In genomic region chrX:10055430-10055829, GRCh38 we compare ENCODE assay signal across 25 cellular contexts.
"Had no signal": no experiment of that assay in that cellular context is flagged by ENCODE, and none has a peak within 500 bp of the region (broad histone marks: within the 10 kb centered on the region; RNA-seq: fewer than 3 reads in every experiment).

No MANE protein-coding gene starts in this region.

- H3K4me3 ChIP-seq: ascending aorta, coronary artery, dorsolateral prefrontal cortex had no signal

- H3K4me1 Mint-ChIP-seq: activated CD4-positive, alpha-beta T cell treated with anti-CD3 and anti-CD28 coated beads, Interleukin-2, amount 10 ng/mL, durations not matched to agents 7 days and 5 days; central memory CD8-positive, alpha-beta T cell had no signal

- H3K4me3 Mint-ChIP-seq: activated CD4-positive, alpha-beta memory T cell treated with anti-CD3 and anti-CD28 coated beads, Interleukin-2, amount 10 ng/mL, durations not matched to agents 7 days and 5 days; activated CD4-positive, alpha-beta T cell treated with anti-CD3 and anti-CD28 coated beads, Interleukin-2, amount 10 ng/mL, durations not matched to agents 7 days and 5 days; activated naive CD4-positive, alpha-beta T cell treated with anti-CD3 and anti-CD28 coated beads, Interleukin-2, amount 10 ng/mL, durations not matched to agents 7 days and 5 days; activated naive CD8-positive, alpha-beta T cell treated with anti-CD3 and anti-CD28 coated beads, Interleukin-2, amount 10 ng/mL, durations not matched to agents 7 days and 5 days; activated T-cell treated with anti-CD3 and anti-CD28 coated beads, Interleukin-2, amount 50 U/mL, for 24 hours; activated T-cell treated with anti-CD3 and anti-CD28 coated beads, Interleukin-2, amount 50 U/mL, for 72 hours; central memory CD8-positive, alpha-beta T cell; dendritic cell treated with granulocyte-macrophage colony-stimulating factor and Interleukin-4, amounts not matched to agents 40 ng/mL and 50 ng/mL, for 4 days; endodermal cell had no signal

- H3K9me3 Mint-ChIP-seq: activated CD4-positive, alpha-beta memory T cell treated with anti-CD3 and anti-CD28 coated beads, Interleukin-2, amount 10 ng/mL, durations not matched to agents 7 days and 5 days; activated CD4-positive, alpha-beta T cell treated with anti-CD3 and anti-CD28 coated beads, Interleukin-2, amount 10 ng/mL, durations not matched to agents 7 days and 5 days; activated naive CD4-positive, alpha-beta T cell treated with anti-CD3 and anti-CD28 coated beads, Interleukin-2, amount 10 ng/mL, durations not matched to agents 7 days and 5 days; activated naive CD4-positive, alpha-beta T cell treated with anti-CD3 and anti-CD28 coated beads, Interleukin-2, amount 50 U/mL, for 72 hours; activated naive CD8-positive, alpha-beta T cell treated with anti-CD3 and anti-CD28 coated beads, Interleukin-2, amount 10 ng/mL, durations not matched to agents 7 days and 5 days; activated T-cell treated with anti-CD3 and anti-CD28 coated beads, Interleukin-2, amount 50 U/mL, for 72 hours; central memory CD8-positive, alpha-beta T cell had no signal

- H3K36me3 Mint-ChIP-seq: activated naive CD4-positive, alpha-beta T cell treated with anti-CD3 and anti-CD28 coated beads, Interleukin-2, amount 10 ng/mL, durations not matched to agents 7 days and 5 days; activated naive CD4-positive, alpha-beta T cell treated with anti-CD3 and anti-CD28 coated beads, Interleukin-2, amount 50 U/mL, for 72 hours; activated naive CD8-positive, alpha-beta T cell treated with anti-CD3 and anti-CD28 coated beads, Interleukin-2, amount 10 ng/mL, durations not matched to agents 7 days and 5 days had no signal

- H3K4me1 ChIP-seq: ascending aorta had no signal

- H3K27me3 ChIP-seq: ascending aorta, brain microvascular endothelial cell had no signal

- H3K27ac Mint-ChIP-seq: activated CD4-positive, alpha-beta memory T cell treated with anti-CD3 and anti-CD28 coated beads, Interleukin-2, amount 10 ng/mL, durations not matched to agents 7 days and 5 days; activated CD4-positive, alpha-beta T cell treated with anti-CD3 and anti-CD28 coated beads, Interleukin-2, amount 10 ng/mL, durations not matched to agents 7 days and 5 days; activated naive CD4-positive, alpha-beta T cell treated with anti-CD3 and anti-CD28 coated beads, Interleukin-2, amount 10 ng/mL, durations not matched to agents 7 days and 5 days; activated naive CD4-positive, alpha-beta T cell treated with anti-CD3 and anti-CD28 coated beads, Interleukin-2, amount 50 U/mL, for 72 hours; activated naive CD8-positive, alpha-beta T cell treated with anti-CD3 and anti-CD28 coated beads, Interleukin-2, amount 10 ng/mL, durations not matched to agents 7 days and 5 days; activated T-cell treated with anti-CD3 and anti-CD28 coated beads, Interleukin-2, amount 50 U/mL, for 24 hours; activated T-cell treated with anti-CD3 and anti-CD28 coated beads, Interleukin-2, amount 50 U/mL, for 72 hours; dendritic cell treated with granulocyte-macrophage colony-stimulating factor and Interleukin-4, amounts not matched to agents 40 ng/mL and 50 ng/mL, for 4 days; endodermal cell had no signal

- H3K36me3 ChIP-seq: ascending aorta, brain microvascular endothelial cell had no signal

- H3K27me3 Mint-ChIP-seq: activated CD4-positive, alpha-beta memory T cell treated with anti-CD3 and anti-CD28 coated beads, Interleukin-2, amount 10 ng/mL, durations not matched to agents 7 days and 5 days; activated CD4-positive, alpha-beta T cell treated with anti-CD3 and anti-CD28 coated beads, Interleukin-2, amount 10 ng/mL, durations not matched to agents 7 days and 5 days; activated naive CD4-positive, alpha-beta T cell treated with anti-CD3 and anti-CD28 coated beads, Interleukin-2, amount 10 ng/mL, durations not matched to agents 7 days and 5 days; central memory CD8-positive, alpha-beta T cell; dendritic cell treated with granulocyte-macrophage colony-stimulating factor and Interleukin-4, amounts not matched to agents 40 ng/mL and 50 ng/mL, for 4 days had no signal

- ATAC-seq: activated naive CD4-positive, alpha-beta T cell treated with anti-CD3 and anti-CD28 coated beads, Interleukin-2, amount 50 U/mL, for 72 hours; activated T-cell treated with anti-CD3 and anti-CD28 coated beads, Interleukin-2, amount 50 U/mL, for 72 hours; esophagus mucosa had no signal

- H3K9me3 ChIP-seq: ascending aorta had no signal

- DNase-seq: activated CD4-positive, alpha-beta memory T cell treated with anti-CD3 and anti-CD28 coated beads, Interleukin-2, amount 10 ng/mL, durations not matched to agents 7 days and 5 days; activated CD4-positive, alpha-beta T cell treated with anti-CD3 and anti-CD28 coated beads for 1 hour; activated CD4-positive, alpha-beta T cell treated with anti-CD3 and anti-CD28 coated beads for 4 hours; activated CD4-positive, alpha-beta T cell treated with anti-CD3 and anti-CD28 coated beads, Interleukin-2, amount 10 ng/mL, durations not matched to agents 7 days and 5 days; activated CD4-positive, alpha-beta T cell treated with anti-CD3 and anti-CD28 coated beads, Interleukin-2, amount 50 U/mL, for 4 hours; activated CD8-positive, alpha-beta memory T cell treated with anti-CD3 and anti-CD28 coated beads, Interleukin-2, amount 50 U/mL, for 48 hours; activated gamma-delta T cell; activated naive CD4-positive, alpha-beta T cell; activated naive CD4-positive, alpha-beta T cell treated with anti-CD3 and anti-CD28 coated beads, Interleukin-2, amount 10 ng/mL, durations not matched to agents 7 days and 5 days; activated naive CD8-positive, alpha-beta T cell treated with anti-CD3 and anti-CD28 coated beads, Interleukin-2, amount 10 ng/mL, durations not matched to agents 7 days and 5 days; activated T-cell treated with anti-CD3 and anti-CD28 coated beads for 4 hours; activated T-cell treated with anti-CD3 and anti-CD28 coated beads, Interleukin-2, amount 50 U/mL, for 24 hours; activated T-cell treated with anti-CD3 and anti-CD28 coated beads, Interleukin-2, amount 50 U/mL, for 72 hours; brain microvascular endothelial cell; dorsolateral prefrontal cortex; effector memory CD4-positive, alpha-beta T cell; endodermal cell; foreskin fibroblast; T-helper 2 cell had no signal

- H3K27ac ChIP-seq: ascending aorta, brain microvascular endothelial cell, coronary artery, dorsolateral prefrontal cortex had no signal
